23 cellular contexts compared by ENCODE assay signal in the genomic region with DNA sequence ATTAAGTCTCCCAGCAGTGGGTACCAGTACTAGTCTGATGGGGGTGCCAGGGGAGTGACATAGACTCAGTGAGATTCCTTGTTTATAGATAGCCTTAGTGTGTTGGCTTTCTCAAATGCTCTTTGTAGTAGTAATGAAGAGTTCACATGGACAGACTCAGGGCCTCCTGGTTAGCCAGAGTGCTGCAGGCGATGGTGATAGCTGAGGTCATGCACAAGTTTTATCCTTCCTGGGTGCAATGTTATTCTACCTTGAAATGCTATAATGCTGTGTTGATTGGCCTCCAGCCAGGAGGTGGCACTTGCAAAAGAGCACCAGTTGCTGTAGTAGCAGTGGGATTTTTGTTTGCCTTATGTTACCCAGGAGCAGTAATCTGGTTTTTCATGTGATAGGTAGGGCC. TPM values are rescaled to one million over a fixed set of nuclear protein-coding genes. Genes with fewer than 3 reads are reported as not detected.
DNase-seq lines count a peak whose midpoint lies in the region; ATAC-seq, FAIRE-seq and TF ChIP-seq lines count a peak whose summit lies in the region.
"Had no signal": no experiment of that assay in that cellular context is flagged by ENCODE, and none has a peak within 500 bp of the region (broad histone marks: within the 10 kb centered on the region; RNA-seq: fewer than 3 reads in every experiment).

No MANE protein-coding gene starts in this region.

- no peaks in the 10 kb centered on the region for H3K36me3 ChIP-seq in kidney (ENCODE audit: control insufficient read depth in 1 of 2, insufficient read depth in 2 of 2, low read length in 2 of 2)
- H3K36me3 ChIP-seq: BE2C had no signal

- ATAC-seq in GM18502 (IDR thresholded peaks at IDR 0.05; ENCODE audit: poor library complexity, unreplicated experiment): no peak
- ATAC-seq: GM12878 had no signal

- intact Hi-C loops in kidney (cut with DNase I): no loop called here

- TF ChIP-seq CTCF in kidney (IDR thresholded peaks at IDR 0.05; ENCODE audit: borderline replicate concordance, extremely low read depth, insufficient read depth): no peak

- H3K27ac ChIP-seq in kidney (ENCODE audit: low read depth in 2 of 2, low read length in 2 of 2): no peak overlapping the region
- H3K27ac ChIP-seq: 22Rv1, HL-60 had no signal

- DNase-seq in DMS 273 (lab: John Stamatoyannopoulos, UW; ENCODE audit: unreplicated experiment) (peak; percentile 51), DMS 273 treated with DMSO at 0.1 percent for 48 hours (lab: John Stamatoyannopoulos, UW) (no peak), RPMI7951 (ENCODE audit: low read depth) (peak; percentile 5), kidney (peak; percentile 63), renal cortical epithelial cell (ENCODE audit: low read depth) (peak; percentile 79), 8988T (no peak), NCI-H2107 (lab: John Stamatoyannopoulos, UW) (no peak)
- DNase-seq: BE2C; CD4-positive, alpha-beta T cell; GDM1; GOT3; MV-4-11; NCI-H1417; NCI-H1930; NCI-H524 treated with DMSO at 0.1 percent for 48 hours had no signal

- H3K9ac ChIP-seq in kidney (ENCODE audit: low read length in 2 of 2): no peak overlapping the region

- no peak for FAIRE-seq in kidney (lab: Jason Lieb, UNC)
- FAIRE-seq: D721Med, GM12878, GM18507, HTR-8/SVneo had no signal

- H3K4me1 ChIP-seq in kidney (ENCODE audit: control insufficient read depth in 1 of 2, insufficient read depth in 1 of 2, low read depth in 1 of 2, low read length in 2 of 2): no peaks in the 10 kb centered on the region
- H3K4me1 ChIP-seq: BE2C had no signal

- no peak overlapping the region for H3K4me3 ChIP-seq in kidney (ENCODE audit: low read length in 2 of 2)
- H3K4me3 ChIP-seq: GM12878 had no signal

- H3K9me3 ChIP-seq in kidney (ENCODE audit: control insufficient read depth in 1 of 2, low read length in 2 of 2): peaks cover 0 to 5% of the 10 kb centered on the region in 2 donors
- H3K9me3 ChIP-seq: BE2C had no signal

RNA-seq across cellular contexts. Expression of a gene that starts 35.5 kb away (rescaled TPM):
- total RNA-seq in RPMI7951 (2014; rRNA removed; shearing (Covaris generic)): not detected in 2 replicates
- total RNA-seq in kidney (5.9 TPM), renal cortical epithelial cell (0.10 TPM in 1 of 2 replicates, not detected in the other)
- 0.52 TPM for polyA plus RNA-seq in kidney (ENCODE audit: insufficient read depth, low read depth, low replicate concordance)
- total RNA-seq: CD4-positive, alpha-beta T cell; GM12878; SK-MEL-5 had no signal
- polyA plus RNA-seq: GM12878 had no signal

RNA-seq across cellular contexts. Expression of a gene that starts 39.4 kb away (rescaled TPM):
- total RNA-seq in RPMI7951 (2014; rRNA removed; shearing (Covaris generic)): not detected in 2 replicates
- total RNA-seq in kidney (10.2 TPM), renal cortical epithelial cell (1.1 TPM in 1 of 2 replicates, not detected in the other)
- 39.2 TPM for polyA plus RNA-seq in kidney (ENCODE audit: insufficient read depth, low read depth, low replicate concordance)
- total RNA-seq: CD4-positive, alpha-beta T cell; GM12878; SK-MEL-5 had no signal

Comparison
In these comparisons a context has a peak if more than half of its experiments do, and no peak if none do; other contexts are left out.
1. DNase-seq: peak in DMS 273 (single experiment), RPMI7951 (single experiment), kidney (single experiment) and renal cortical epithelial cell (single experiment); none in DMS 273 treated with DMSO at 0.1 percent for 48 hours (single experiment), 8988T (single experiment) and NCI-H2107 (single experiment).